8 cellular contexts compared by ENCODE assay signal in genomic region chr19:2426661-2427322, GRCh38. TPM values are rescaled to one million over a fixed set of nuclear protein-coding genes. Genes with fewer than 3 reads are reported as not detected.
DNase-seq lines count a peak whose midpoint lies in the region; ATAC-seq, FAIRE-seq and TF ChIP-seq lines count a peak whose summit lies in the region.

No MANE protein-coding gene starts in this region.

- 0 out of 2 replicates have a peak, but pooled peaks have one; percentile 30 for TF ChIP-seq RAD21 in HepG2 (CRISPR knock-in tag; IDR thresholded peaks at IDR 0.05)

- peaks cover 7% of the 10 kb centered on the region; the same call in 1 of the 2 replicates for H4K20me1 ChIP-seq in HepG2 (ENCODE audit: insufficient read depth, low read length)

- TF ChIP-seq CTCF in BE2C (IDR thresholded peaks at IDR 0.05; ENCODE audit: low read depth, low read length) (no peak), choroid plexus epithelial cell (conservative IDR thresholded peaks at IDR 0.05; ENCODE audit: low read depth, low read length) (no peak), HepG2 (CRISPR knock-in tag; IDR thresholded peaks at IDR 0.05) (0 out of 2 replicates have a peak, but pooled peaks have one; percentile 8)

- WGBS in HepG2 (ENCODE audit: low lambda C conversion rate) = 2% methylated on average over 8 of the region's 53 CpGs

- no peak for FAIRE-seq in HepG2 (lab: Jason Lieb, UNC)

- H3K4me1 ChIP-seq in BE2C = peaks cover 6% of the 10 kb centered on the region
- peaks cover 23% of the 10 kb centered on the region for H3K4me1 ChIP-seq in HepG2 (ENCODE audit: insufficient read depth, low read length)

- in situ Hi-C loops in HepG2 (cut with HindIII; ENCODE audit: extremely low pct_ligation_motif_present, low pct_unique_long_range_greater_than_20kb) = no loop called here

- H3K4me2 ChIP-seq in HepG2 (ENCODE audit: low read depth, low read length) = peak overlapping the region; percentile 86

- H3K9me3 ChIP-seq in BE2C (no peaks in the 10 kb centered on the region), HepG2 (ENCODE audit: low read length) (no peaks in the 10 kb centered on the region)

- H3K27me3 ChIP-seq in BE2C = no peaks in the 10 kb centered on the region
- no peaks in the 10 kb centered on the region for H3K27me3 ChIP-seq in HepG2 (ENCODE audit: control insufficient read depth in 1 of 2, insufficient read depth in 2 of 2, low read length in 2 of 2)

- TF ChIP-seq POLR2A in HepG2 (IDR thresholded peaks at IDR 0.05; ENCODE audit: insufficient read depth in 1 of 2, low read depth in 2 of 2, low read length in 2 of 2) = peak; percentile 28 to 55; a peak in 2 of 4 replicates

- H3K27ac ChIP-seq in HepG2 (ENCODE audit: extremely low read length, insufficient read depth, low read length) = peak overlapping the region; percentile 98

- peaks cover 21% of the 10 kb centered on the region for H3K79me2 ChIP-seq in HepG2 (ENCODE audit: insufficient read depth, low read length)

- POLR2A ChIA-PET in HepG2 (lab: Yijun Ruan, JAX) = interaction anchor here (0.5 to 4.5 kb wide), 9 partner anchors 10 to 197 kb away, joined by 3 to 60 read pairs (median 10); partner anchors contain the start of genes GADD45B and LMNB2

- ATAC-seq in HepG2 = peak; percentile 39

- no peak overlapping the region for H2AFZ ChIP-seq in HepG2 (ENCODE audit: low read length)

- CTCF ChIA-PET in HepG2 (lab: Yijun Ruan, JAX; ENCODE audit: low intra/inter-chr PET ratio, low total read pairs) = no interaction called here

- DNase-seq in BE2C = peak; percentile 69
- peak; percentile 81 for DNase-seq in GM19238 (ENCODE audit: insufficient read length, low spot score)
- peak; percentile 62 for DNase-seq in HPDE6-E6E7 (ENCODE audit: extremely low spot score)
- DNase-seq in T-helper 2 cell = peak in 3 of 5 experiments; percentile 8 to 45 (median 14)
- DNase-seq in choroid plexus epithelial cell (ENCODE audit: low read depth) = peak; percentile 35
- peak; percentile 64 for DNase-seq in HepG2 (ENCODE audit: low spot score)
- DNase-seq in stimulated activated CD8-positive, alpha-beta memory T cell treated with anti-CD3 and anti-CD28 coated beads, Interleukin-15, amount 100 ng/mL, for 48 hours (ENCODE audit: low read depth in 2 of 2) = peak; percentile 18 to 24
- DNase-seq in GDM1 (lab: John Stamatoyannopoulos, UW) = no peak

- intact Hi-C loops in HepG2 (cut with micrococcal nuclease; ENCODE audit: unreplicated experiment) = loop anchor here (2.0 kb wide), 1 partner anchor 36 kb away; no protein-coding TSS in a partner anchor

- peak overlapping the region; percentile 97 for H3K9ac ChIP-seq in HepG2 (ENCODE audit: insufficient read depth, low read depth, low read length)

- H3K4me3 ChIP-seq in BE2C (ENCODE audit: low read depth, low read length) (peak overlapping the region; percentile 88), choroid plexus epithelial cell (ENCODE audit: low read depth, low read length) (peak overlapping the region; percentile 95), HepG2 (replicated peaks in 1 of 3; ENCODE audit: insufficient read depth in 1 of 3, low read depth in 2 of 3, low read length in 3 of 3) (peak overlapping the region; percentile 71 to 91 (median 90))

- H3K36me3 ChIP-seq in BE2C (peaks cover 46% of the 10 kb centered on the region), HepG2 (replicated peaks in 1 of 2; ENCODE audit: control insufficient read depth in 1 of 2, insufficient read depth in 2 of 2, low read length in 2 of 2) (peaks cover 6 to 33% of the 10 kb centered on the region in 2 experiments; a peak in 4 of 5 replicates)

- TF ChIP-seq EP300 in HepG2 (IDR thresholded peaks at IDR 0.05; ENCODE audit: low read depth in 2 of 2, low read length in 2 of 2) (no peak), HepG2 (CRISPR knock-in tag; IDR thresholded peaks at IDR 0.05; ENCODE audit: borderline replicate concordance) (no peak)

- BruUV-seq in HepG2 (replicated peaks; lab: Mats Ljungman, UMichigan) = TSS peak; percentile 71

RNA-seq across cellular contexts. Expression of gene TIMM13, which starts 0.6 kb away (rescaled TPM):
- polyA plus RNA-seq in BE2C (2012; ENCODE audit: insufficient read depth, insufficient read length, low read depth) = 1,450 TPM
- total RNA-seq in HepG2 (2016; rRNA removed; fragmentation: Illumina TruSeq; extraction: Trizol) = 108 and 116 TPM in 2 replicates
- total RNA-seq in HepG2 (2016; cell fraction: cytosol; rRNA removed; fragmentation: Illumina TruSeq; extraction: Trizol; ENCODE audit: low read depth) = 78.9 and 87.4 TPM in 2 replicates
- 115 and 120 TPM in 2 replicates for total RNA-seq in HepG2 (2016; cell fraction: insoluble cytoplasmic fraction; rRNA removed; fragmentation: Illumina TruSeq; extraction: Trizol)
- total RNA-seq in HepG2 (2016; cell fraction: membrane; rRNA removed; fragmentation: Illumina TruSeq; extraction: Trizol) = 123 and 146 TPM in 2 replicates
- total RNA-seq in HepG2 (2016; cell fraction: nucleus; rRNA removed; fragmentation: Illumina TruSeq; extraction: Trizol) = 37.3 and 42.3 TPM in 2 replicates
- polyA plus RNA-seq in HepG2 (2011; rRNA removed) = 48.4 and 62.5 TPM in 2 replicates
- polyA plus RNA-seq in HepG2 (2011; cell fraction: cytosol; rRNA removed) = 60.7 and 102 TPM in 2 replicates
- 41.6 and 44.7 TPM in 2 replicates for polyA plus RNA-seq in HepG2 (2011; cell fraction: nucleus; rRNA removed)
- polyA plus RNA-seq in HepG2 (2012) = 50.3 and 65.0 TPM in 2 replicates
- 94.9 and 117 TPM in 2 replicates for polyA plus RNA-seq in HepG2 (2016; cell fraction: cytosol; fragmentation: Illumina TruSeq; extraction: Trizol; ENCODE audit: low read depth)
- polyA plus RNA-seq in HepG2 (2016; cell fraction: insoluble cytoplasmic fraction; fragmentation: Illumina TruSeq; extraction: Trizol; ENCODE audit: low read depth) = 117 and 124 TPM in 2 replicates
- polyA plus RNA-seq in HepG2 (2016; cell fraction: membrane; fragmentation: Illumina TruSeq; extraction: Trizol; ENCODE audit: low read depth) = 122 and 128 TPM in 2 replicates
- 84.2 and 86.9 TPM in 2 replicates for polyA plus RNA-seq in HepG2 (2016; cell fraction: nucleus; fragmentation: Illumina TruSeq; extraction: Trizol; ENCODE audit: insufficient read depth, low read depth)
- polyA minus RNA-seq in HepG2 (2011; rRNA and poly(A)+ RNA removed; ENCODE audit: low replicate concordance) = 23.6 and 42.8 TPM in 2 replicates
- 18.8 and 24.2 TPM in 2 replicates for polyA minus RNA-seq in HepG2 (2011; cell fraction: cytosol; rRNA and poly(A)+ RNA removed)
- 17.2 and 19.7 TPM in 2 replicates for polyA minus RNA-seq in HepG2 (2011; cell fraction: nucleus; rRNA and poly(A)+ RNA removed)

RNA-seq across cellular contexts. Expression of gene LMNB2, which starts 30.0 kb away (rescaled TPM):
- polyA plus RNA-seq in BE2C (2012; ENCODE audit: insufficient read depth, insufficient read length, low read depth) = 111 TPM
- 93.6 and 105 TPM in 2 replicates for total RNA-seq in HepG2 (2016; rRNA removed; fragmentation: Illumina TruSeq; extraction: Trizol)
- 8.6 and 9.2 TPM in 2 replicates for total RNA-seq in HepG2 (2016; cell fraction: cytosol; rRNA removed; fragmentation: Illumina TruSeq; extraction: Trizol; ENCODE audit: low read depth)
- total RNA-seq in HepG2 (2016; cell fraction: insoluble cytoplasmic fraction; rRNA removed; fragmentation: Illumina TruSeq; extraction: Trizol) = 80.4 and 107 TPM in 2 replicates
- total RNA-seq in HepG2 (2016; cell fraction: membrane; rRNA removed; fragmentation: Illumina TruSeq; extraction: Trizol) = 34.1 and 36.1 TPM in 2 replicates
- total RNA-seq in HepG2 (2016; cell fraction: nucleus; rRNA removed; fragmentation: Illumina TruSeq; extraction: Trizol) = 44.6 and 52.0 TPM in 2 replicates
- polyA plus RNA-seq in HepG2 (2011; rRNA removed) = 77.2 and 89.7 TPM in 2 replicates
- 83.5 and 98.7 TPM in 2 replicates for polyA plus RNA-seq in HepG2 (2011; cell fraction: cytosol; rRNA removed)
- 75.2 and 87.6 TPM in 2 replicates for polyA plus RNA-seq in HepG2 (2011; cell fraction: nucleus; rRNA removed)
- polyA plus RNA-seq in HepG2 (2012) = 40.0 and 41.8 TPM in 2 replicates
- 7.1 and 7.6 TPM in 2 replicates for polyA plus RNA-seq in HepG2 (2016; cell fraction: cytosol; fragmentation: Illumina TruSeq; extraction: Trizol; ENCODE audit: low read depth)
- polyA plus RNA-seq in HepG2 (2016; cell fraction: insoluble cytoplasmic fraction; fragmentation: Illumina TruSeq; extraction: Trizol; ENCODE audit: low read depth) = 74.9 and 86.7 TPM in 2 replicates
- polyA plus RNA-seq in HepG2 (2016; cell fraction: membrane; fragmentation: Illumina TruSeq; extraction: Trizol; ENCODE audit: low read depth) = 19.0 and 21.3 TPM in 2 replicates
- 75.4 and 76.1 TPM in 2 replicates for polyA plus RNA-seq in HepG2 (2016; cell fraction: nucleus; fragmentation: Illumina TruSeq; extraction: Trizol; ENCODE audit: insufficient read depth, low read depth)
- polyA minus RNA-seq in HepG2 (2011; rRNA and poly(A)+ RNA removed; ENCODE audit: low replicate concordance) = 106 and 107 TPM in 2 replicates
- 35.3 and 37.2 TPM in 2 replicates for polyA minus RNA-seq in HepG2 (2011; cell fraction: cytosol; rRNA and poly(A)+ RNA removed)
- polyA minus RNA-seq in HepG2 (2011; cell fraction: nucleus; rRNA and poly(A)+ RNA removed) = 14.4 and 16.7 TPM in 2 replicates

RNA-seq across cellular contexts. Expression of gene GADD45B, which starts 49.1 kb away (rescaled TPM):
- 18.1 TPM for polyA plus RNA-seq in BE2C (2012; ENCODE audit: insufficient read depth, insufficient read length, low read depth)
- total RNA-seq in HepG2 (2016; rRNA removed; fragmentation: Illumina TruSeq; extraction: Trizol) = 3.2 and 4.6 TPM in 2 replicates
- 0.71 and 0.91 TPM in 2 replicates for total RNA-seq in HepG2 (2016; cell fraction: cytosol; rRNA removed; fragmentation: Illumina TruSeq; extraction: Trizol; ENCODE audit: low read depth)
- 3.2 and 6.0 TPM in 2 replicates for total RNA-seq in HepG2 (2016; cell fraction: insoluble cytoplasmic fraction; rRNA removed; fragmentation: Illumina TruSeq; extraction: Trizol)
- total RNA-seq in HepG2 (2016; cell fraction: membrane; rRNA removed; fragmentation: Illumina TruSeq; extraction: Trizol) = 1.8 TPM in 2 replicates
- 7.3 and 7.6 TPM in 2 replicates for total RNA-seq in HepG2 (2016; cell fraction: nucleus; rRNA removed; fragmentation: Illumina TruSeq; extraction: Trizol)
- polyA plus RNA-seq in HepG2 (2011; rRNA removed) = 34.1 and 40.4 TPM in 2 replicates
- polyA plus RNA-seq in HepG2 (2011; cell fraction: cytosol; rRNA removed) = 40.0 and 43.7 TPM in 2 replicates
- 66.8 and 77.1 TPM in 2 replicates for polyA plus RNA-seq in HepG2 (2011; cell fraction: nucleus; rRNA removed)
- polyA plus RNA-seq in HepG2 (2012) = 11.3 and 22.4 TPM in 2 replicates
- 1.5 and 1.7 TPM in 2 replicates for polyA plus RNA-seq in HepG2 (2016; cell fraction: cytosol; fragmentation: Illumina TruSeq; extraction: Trizol; ENCODE audit: low read depth)
- polyA plus RNA-seq in HepG2 (2016; cell fraction: insoluble cytoplasmic fraction; fragmentation: Illumina TruSeq; extraction: Trizol; ENCODE audit: low read depth) = 5.5 and 5.8 TPM in 2 replicates
- polyA plus RNA-seq in HepG2 (2016; cell fraction: membrane; fragmentation: Illumina TruSeq; extraction: Trizol; ENCODE audit: low read depth) = 2.3 and 2.5 TPM in 2 replicates
- polyA plus RNA-seq in HepG2 (2016; cell fraction: nucleus; fragmentation: Illumina TruSeq; extraction: Trizol; ENCODE audit: insufficient read depth, low read depth) = 16.6 and 21.3 TPM in 2 replicates
- 22.5 and 88.0 TPM in 2 replicates for polyA minus RNA-seq in HepG2 (2011; rRNA and poly(A)+ RNA removed; ENCODE audit: low replicate concordance)
- polyA minus RNA-seq in HepG2 (2011; cell fraction: cytosol; rRNA and poly(A)+ RNA removed) = 12.3 and 15.6 TPM in 2 replicates
- 35.0 and 45.0 TPM in 2 replicates for polyA minus RNA-seq in HepG2 (2011; cell fraction: nucleus; rRNA and poly(A)+ RNA removed)
